ENCODE assay signal across 1 cellular context in genomic region chr11:34929794-34930763, GRCh38.
TF ChIP-seq lines count a peak whose summit lies in the region.

No MANE protein-coding gene starts in this region.

TF ChIP-seq in HepG2, 621 proteins besides CTCF, POLR2A, EP300 and RAD21 (continued from another document and continues in another):
- TF ChIP-seq ATF6 (CRISPR knock-in tag; conservative IDR thresholded peaks at IDR 0.05): no peak
- no peak for TF ChIP-seq ZNF24 (IDR thresholded peaks at IDR 0.05)
- TF ChIP-seq DMAP1 (CRISPR knock-in tag; IDR thresholded peaks at IDR 0.05): peak; percentile 93
- 0 out of 2 replicates have a peak, but pooled peaks have one; percentile 57 for TF ChIP-seq IRF9 (CRISPR knock-in tag; IDR thresholded peaks at IDR 0.05; ENCODE audit: borderline replicate concordance)
- peak; percentile 93 for TF ChIP-seq RCOR2 (CRISPR knock-in tag; IDR thresholded peaks at IDR 0.05)
- TF ChIP-seq CEBPG (CRISPR knock-in tag; IDR thresholded peaks at IDR 0.05): peak; percentile 64
- TF ChIP-seq MBNL3 (CRISPR knock-in tag; conservative IDR thresholded peaks at IDR 0.05): no peak
- TF ChIP-seq ZUFSP (CRISPR knock-in tag; IDR thresholded peaks at IDR 0.05; ENCODE audit: borderline replicate concordance): no peak
- TF ChIP-seq ZSCAN20 (CRISPR knock-in tag; IDR thresholded peaks at IDR 0.05; ENCODE audit: borderline replicate concordance): no peak; the same call in 1 of the 2 replicates
- no peak for TF ChIP-seq ZNF282 (IDR thresholded peaks at IDR 0.05; ENCODE audit: partially characterized antibody)
- TF ChIP-seq KAT8 (CRISPR knock-in tag; IDR thresholded peaks at IDR 0.05): peak; percentile 75
- no peak for TF ChIP-seq ZNF530 (CRISPR knock-in tag; IDR thresholded peaks at IDR 0.05; ENCODE audit: low read depth)
- peak; percentile 74; the same call in 1 of the 2 replicates for TF ChIP-seq ZNF710 (CRISPR knock-in tag; IDR thresholded peaks at IDR 0.05; ENCODE audit: borderline replicate concordance)
- TF ChIP-seq, protein P1, sequence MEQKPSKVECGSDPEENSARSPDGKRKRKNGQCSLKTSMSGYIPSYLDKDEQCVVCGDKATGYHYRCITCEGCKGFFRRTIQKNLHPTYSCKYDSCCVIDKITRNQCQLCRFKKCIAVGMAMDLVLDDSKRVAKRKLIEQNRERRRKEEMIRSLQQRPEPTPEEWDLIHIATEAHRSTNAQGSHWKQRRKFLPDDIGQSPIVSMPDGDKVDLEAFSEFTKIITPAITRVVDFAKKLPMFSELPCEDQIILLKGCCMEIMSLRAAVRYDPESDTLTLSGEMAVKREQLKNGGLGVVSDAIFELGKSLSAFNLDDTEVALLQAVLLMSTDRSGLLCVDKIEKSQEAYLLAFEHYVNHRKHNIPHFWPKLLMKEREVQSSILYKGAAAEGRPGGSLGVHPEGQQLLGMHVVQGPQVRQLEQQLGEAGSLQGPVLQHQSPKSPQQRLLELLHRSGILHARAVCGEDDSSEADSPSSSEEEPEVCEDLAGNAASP (CRISPR knock-in tag; IDR thresholded peaks at IDR 0.05; ENCODE audit: borderline replicate concordance): peak; percentile 56
- no peak for TF ChIP-seq ZNF672 (CRISPR knock-in tag; IDR thresholded peaks at IDR 0.05)
- peak; percentile 55; the same call in 1 of the 2 replicates for TF ChIP-seq ZNF547 (CRISPR knock-in tag; IDR thresholded peaks at IDR 0.05)
- no peak for TF ChIP-seq ZNF550 (CRISPR knock-in tag; IDR thresholded peaks at IDR 0.05; ENCODE audit: borderline replicate concordance)
- TF ChIP-seq MBD4 (IDR thresholded peaks at IDR 0.05; ENCODE audit: borderline replicate concordance, low read length): peak; percentile 63; the same call in 1 of the 2 replicates
- no peak for TF ChIP-seq PBX3 (CRISPR knock-in tag; IDR thresholded peaks at IDR 0.05; ENCODE audit: borderline replicate concordance)
- 0 out of 2 replicates have a peak, but pooled peaks have one; percentile 76 for TF ChIP-seq ETV6 (CRISPR knock-in tag; conservative IDR thresholded peaks at IDR 0.05)
- TF ChIP-seq ZNF674 (CRISPR knock-in tag; IDR thresholded peaks at IDR 0.05; ENCODE audit: low read depth): no peak
- no peak for TF ChIP-seq HNRNPK (IDR thresholded peaks at IDR 0.05; ENCODE audit: low read depth, low read length, poor library complexity, severe bottlenecking)
- TF ChIP-seq THAP11 (CRISPR knock-in tag; IDR thresholded peaks at IDR 0.05): peak; percentile 44; the same call in 1 of the 2 replicates
- TF ChIP-seq, protein P2, sequence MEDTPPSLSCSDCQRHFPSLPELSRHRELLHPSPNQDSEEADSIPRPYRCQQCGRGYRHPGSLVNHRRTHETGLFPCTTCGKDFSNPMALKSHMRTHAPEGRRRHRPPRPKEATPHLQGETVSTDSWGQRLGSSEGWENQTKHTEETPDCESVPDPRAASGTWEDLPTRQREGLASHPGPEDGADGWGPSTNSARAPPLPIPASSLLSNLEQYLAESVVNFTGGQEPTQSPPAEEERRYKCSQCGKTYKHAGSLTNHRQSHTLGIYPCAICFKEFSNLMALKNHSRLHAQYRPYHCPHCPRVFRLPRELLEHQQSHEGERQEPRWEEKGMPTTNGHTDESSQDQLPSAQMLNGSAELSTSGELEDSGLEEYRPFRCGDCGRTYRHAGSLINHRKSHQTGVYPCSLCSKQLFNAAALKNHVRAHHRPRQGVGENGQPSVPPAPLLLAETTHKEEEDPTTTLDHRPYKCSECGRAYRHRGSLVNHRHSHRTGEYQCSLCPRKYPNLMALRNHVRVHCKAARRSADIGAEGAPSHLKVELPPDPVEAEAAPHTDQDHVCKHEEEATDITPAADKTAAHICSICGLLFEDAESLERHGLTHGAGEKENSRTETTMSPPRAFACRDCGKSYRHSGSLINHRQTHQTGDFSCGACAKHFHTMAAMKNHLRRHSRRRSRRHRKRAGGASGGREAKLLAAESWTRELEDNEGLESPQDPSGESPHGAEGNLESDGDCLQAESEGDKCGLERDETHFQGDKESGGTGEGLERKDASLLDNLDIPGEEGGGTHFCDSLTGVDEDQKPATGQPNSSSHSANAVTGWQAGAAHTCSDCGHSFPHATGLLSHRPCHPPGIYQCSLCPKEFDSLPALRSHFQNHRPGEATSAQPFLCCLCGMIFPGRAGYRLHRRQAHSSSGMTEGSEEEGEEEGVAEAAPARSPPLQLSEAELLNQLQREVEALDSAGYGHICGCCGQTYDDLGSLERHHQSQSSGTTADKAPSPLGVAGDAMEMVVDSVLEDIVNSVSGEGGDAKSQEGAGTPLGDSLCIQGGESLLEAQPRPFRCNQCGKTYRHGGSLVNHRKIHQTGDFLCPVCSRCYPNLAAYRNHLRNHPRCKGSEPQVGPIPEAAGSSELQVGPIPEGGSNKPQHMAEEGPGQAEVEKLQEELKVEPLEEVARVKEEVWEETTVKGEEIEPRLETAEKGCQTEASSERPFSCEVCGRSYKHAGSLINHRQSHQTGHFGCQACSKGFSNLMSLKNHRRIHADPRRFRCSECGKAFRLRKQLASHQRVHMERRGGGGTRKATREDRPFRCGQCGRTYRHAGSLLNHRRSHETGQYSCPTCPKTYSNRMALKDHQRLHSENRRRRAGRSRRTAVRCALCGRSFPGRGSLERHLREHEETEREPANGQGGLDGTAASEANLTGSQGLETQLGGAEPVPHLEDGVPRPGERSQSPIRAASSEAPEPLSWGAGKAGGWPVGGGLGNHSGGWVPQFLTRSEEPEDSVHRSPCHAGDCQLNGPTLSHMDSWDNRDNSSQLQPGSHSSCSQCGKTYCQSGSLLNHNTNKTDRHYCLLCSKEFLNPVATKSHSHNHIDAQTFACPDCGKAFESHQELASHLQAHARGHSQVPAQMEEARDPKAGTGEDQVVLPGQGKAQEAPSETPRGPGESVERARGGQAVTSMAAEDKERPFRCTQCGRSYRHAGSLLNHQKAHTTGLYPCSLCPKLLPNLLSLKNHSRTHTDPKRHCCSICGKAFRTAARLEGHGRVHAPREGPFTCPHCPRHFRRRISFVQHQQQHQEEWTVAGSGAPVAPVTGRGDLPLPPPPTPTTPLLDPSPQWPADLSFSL (CRISPR knock-in tag; IDR thresholded peaks at IDR 0.05): no peak
- TF ChIP-seq MAFK (conservative IDR thresholded peaks at IDR 0.05 in 1 of 2, IDR thresholded peaks at IDR 0.05 in 1 of 2; ENCODE audit: low read length in 2 of 2): peak in 1 of 2 experiments; percentile 31; a peak in 1 of 4 replicates
- TF ChIP-seq MAFG (CRISPR knock-in tag; IDR thresholded peaks at IDR 0.05): no peak
- TF ChIP-seq ZBTB25 (CRISPR knock-in tag; IDR thresholded peaks at IDR 0.05): peak; percentile 82; the same call in 1 of the 2 replicates
- TF ChIP-seq PLRG1 (conservative IDR thresholded peaks at IDR 0.05): no peak
- no peak for TF ChIP-seq THAP9 (CRISPR knock-in tag; IDR thresholded peaks at IDR 0.05; ENCODE audit: borderline replicate concordance)
